9 cellular contexts compared by ENCODE assay signal in the genomic region with DNA sequence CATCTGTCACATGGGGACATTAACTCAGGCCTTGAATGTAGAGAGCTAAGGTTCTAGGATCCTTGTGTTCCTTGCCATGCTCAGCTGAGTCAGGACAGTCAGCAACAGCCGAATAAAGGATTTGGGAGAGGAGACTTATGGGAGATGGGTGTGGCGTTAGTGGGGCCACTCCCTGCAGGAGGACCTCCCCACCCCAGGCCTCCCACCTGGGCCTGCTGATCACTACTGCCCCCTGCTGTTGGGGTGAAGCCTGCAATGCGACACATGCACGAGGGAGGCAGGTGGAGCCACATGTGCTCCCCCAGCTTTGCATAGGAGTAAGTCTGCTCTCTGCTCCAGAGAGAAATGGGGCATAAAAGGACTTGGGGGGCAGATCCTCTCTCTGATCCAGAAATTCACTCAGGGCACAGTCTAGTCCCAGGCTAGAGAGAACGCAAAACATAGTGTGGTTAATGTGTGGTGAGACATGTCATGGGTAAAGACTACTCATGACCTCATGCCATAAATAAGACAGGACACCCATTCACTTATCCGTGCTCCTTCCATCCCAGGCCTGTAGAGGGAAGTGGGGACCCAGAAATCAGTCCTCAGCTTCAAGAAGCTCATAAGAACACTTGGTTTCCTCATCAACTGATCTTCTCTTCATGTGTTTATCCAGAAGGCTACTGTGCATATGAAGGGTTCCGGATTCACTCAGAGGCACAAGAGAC. TPM values are rescaled to one million over a fixed set of nuclear protein-coding genes. Genes with fewer than 3 reads are reported as not detected.
DNase-seq lines count a peak whose midpoint lies in the region; ATAC-seq, FAIRE-seq and TF ChIP-seq lines count a peak whose summit lies in the region.
"Had no signal": no experiment of that assay in that cellular context is flagged by ENCODE, and none has a peak within 500 bp of the region (broad histone marks: within the 10 kb centered on the region; RNA-seq: fewer than 3 reads in every experiment).

No MANE protein-coding gene starts in this region.

- TF ChIP-seq CTCF in OCI-LY7 (conservative IDR thresholded peaks at IDR 0.05; ENCODE audit: low read length), result peak; percentile 68
- TF ChIP-seq CTCF in glutamatergic neuron (IDR thresholded peaks at IDR 0.05; ENCODE audit: partially characterized antibody, unreplicated experiment), result peak; percentile 25

- peaks cover 5% of the 10 kb centered on the region for H3K27me3 Mint-ChIP-seq in glutamatergic neuron (ENCODE audit: unreplicated experiment)

- H2AFZ ChIP-seq in OCI-LY7 (ENCODE audit: low read length), result no peak overlapping the region

- peak; percentile 6 to 20 for DNase-seq in stimulated activated CD4-positive, alpha-beta T cell treated with anti-CD3 and anti-CD28 coated beads, Interleukin-4, amount 100 ng/mL, for 48 hours (ENCODE audit: low read depth in 2 of 2)
- no peak for DNase-seq in stimulated activated CD4-positive, alpha-beta T cell treated with anti-CD3 and anti-CD28 coated beads, Interleukin-4, amount 100 ng/mL, for 1 hour
- DNase-seq in OCI-LY7 (ENCODE audit: low spot score), result peak; percentile 8
- DNase-seq in glutamatergic neuron, result no peak
- peak; percentile 46 for DNase-seq in urothelium cell line (ENCODE audit: low spot score)
- no peak for DNase-seq in stimulated activated naive CD4-positive, alpha-beta T cell (lab: John Stamatoyannopoulos, UW)
- no peak for DNase-seq in epidermal melanocyte (ENCODE audit: insufficient read length, low spot score)

- H3K79me2 ChIP-seq in OCI-LY7 (ENCODE audit: insufficient read depth, low read depth, low read length), result no peaks in the 10 kb centered on the region

- no peak for FAIRE-seq in urothelium cell line (lab: Jason Lieb, UNC)

- no peak overlapping the region for H3K4me3 Mint-ChIP-seq in glutamatergic neuron (ENCODE audit: unreplicated experiment)

- no peaks in the 10 kb centered on the region for H3K9me3 ChIP-seq in OCI-LY7 (ENCODE audit: low read length)

- H3K4me1 ChIP-seq in OCI-LY7 (ENCODE audit: insufficient read depth, low read length, poor library complexity, severe bottlenecking), result peaks cover 4% of the 10 kb centered on the region

- intact Hi-C loops in OCI-LY7 (cut with micrococcal nuclease; ENCODE audit: unreplicated experiment), result no loop called here

- H3K9me2 ChIP-seq in OCI-LY7 (ENCODE audit: insufficient read depth, low read length), result no peaks in the 10 kb centered on the region

- H3K36me3 ChIP-seq in OCI-LY7 (ENCODE audit: insufficient read depth, low read length), result no peaks in the 10 kb centered on the region

- peaks cover 23% of the 10 kb centered on the region for H3K4me1 Mint-ChIP-seq in glutamatergic neuron (ENCODE audit: low read depth, unreplicated experiment)

- no peaks in the 10 kb centered on the region for H4K20me1 ChIP-seq in OCI-LY7 (ENCODE audit: insufficient read depth, low read length)

- H3K4me3 ChIP-seq in OCI-LY7 (ENCODE audit: low read depth, low read length, poor library complexity, severe bottlenecking), result no peak overlapping the region

- no TSS peak for BruUV-seq in OCI-LY7 (replicated peaks; lab: Mats Ljungman, UMichigan)

- H3K4me2 ChIP-seq in OCI-LY7 (ENCODE audit: low read length), result no peak overlapping the region

- peak overlapping the region; percentile 8 for H3K27ac Mint-ChIP-seq in glutamatergic neuron (ENCODE audit: unreplicated experiment)

- CTCF ChIA-PET in OCI-LY7 (lab: Charles Lee; ENCODE audit: unreplicated experiment), result no interaction called here

- H3K27ac ChIP-seq in OCI-LY7 (ENCODE audit: low read depth, low read length, poor library complexity, severe bottlenecking), result no peak overlapping the region

- no peak for ATAC-seq in HG02571 (IDR thresholded peaks at IDR 0.05; ENCODE audit: unreplicated experiment)

- peaks cover 13% of the 10 kb centered on the region for H3K36me3 Mint-ChIP-seq in glutamatergic neuron (ENCODE audit: unreplicated experiment)

- POLR2A ChIA-PET in OCI-LY7 (lab: Charles Lee), result interaction anchor here (0.5 to 0.7 kb wide), 2 partner anchors 1066 to 1318 kb away, joined by 3 read pairs; no protein-coding TSS in a partner anchor

- peaks cover 8% of the 10 kb centered on the region for H3K9me3 Mint-ChIP-seq in glutamatergic neuron (ENCODE audit: unreplicated experiment)

RNA-seq across cellular contexts. Expression of a gene that starts 19.4 kb away (rescaled TPM):
- total RNA-seq in OCI-LY7 (2014; rRNA removed; shearing (Covaris generic)), result not detected in 2 replicates
- total RNA-seq in OCI-LY7 (2022) (not detected in 2 replicates), glutamatergic neuron (ENCODE audit: unreplicated experiment) (497 TPM)

RNA-seq across cellular contexts. Expression of a gene that starts 43.9 kb away (rescaled TPM):
- not detected in 2 replicates for total RNA-seq in OCI-LY7 (2014; rRNA removed; shearing (Covaris generic))
- not detected in 2 replicates for total RNA-seq in OCI-LY7 (2022)
- not detected for total RNA-seq in glutamatergic neuron (ENCODE audit: unreplicated experiment)
- total RNA-seq: pulmonary artery endothelial cell had no signal

Comparison
In these comparisons a context has a peak if more than half of its experiments do, and no peak if none do; other contexts are left out.
1. DNase-seq: peak in stimulated activated CD4-positive, alpha-beta T cell treated with anti-CD3 and anti-CD28 coated beads, Interleukin-4, amount 100 ng/mL, for 48 hours (2 of 2), OCI-LY7 (single experiment) and urothelium cell line (single experiment); none in stimulated activated CD4-positive, alpha-beta T cell treated with anti-CD3 and anti-CD28 coated beads, Interleukin-4, amount 100 ng/mL, for 1 hour (single experiment), glutamatergic neuron (single experiment), stimulated activated naive CD4-positive, alpha-beta T cell (0 of 6) and epidermal melanocyte (single experiment).
2. RNA of a gene that starts 19.4 kb away (total RNA-seq): 497 TPM in glutamatergic neuron (single experiment); not detected in OCI-LY7; every median in the first group is over 100 times any median in the second.